In the genomic region with DNA sequence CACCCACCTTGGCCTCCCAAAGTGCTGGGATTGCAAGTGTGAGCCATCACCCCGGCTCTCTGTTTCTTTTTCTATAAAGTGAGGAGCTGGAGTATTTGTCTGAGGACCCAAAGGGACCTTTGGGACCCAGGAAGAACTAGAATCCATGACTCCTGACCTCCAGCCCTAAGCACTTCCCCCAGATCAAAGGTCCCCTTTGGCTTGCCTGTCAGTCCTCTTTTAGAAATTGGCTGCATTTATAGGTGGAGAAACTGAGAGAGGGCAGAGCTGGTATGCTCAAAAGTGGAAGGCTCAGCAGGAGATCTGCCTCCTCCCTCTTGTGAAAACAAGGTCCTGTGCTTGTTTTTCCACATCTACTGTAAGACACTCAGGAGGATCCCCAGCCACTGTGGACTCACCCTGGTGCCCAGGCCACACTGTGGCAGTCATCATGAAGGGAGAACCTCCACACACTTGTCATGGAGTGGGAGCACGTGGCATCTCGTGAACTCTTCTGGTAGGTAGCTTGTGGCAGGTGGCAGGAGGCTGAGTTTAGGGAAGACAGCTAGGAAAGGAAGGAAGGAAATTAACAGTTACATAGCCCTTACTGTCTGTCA, we compare ENCODE assay signal across 21 cellular contexts.
"Had no signal": no experiment of that assay in that cellular context is flagged by ENCODE, and none has a peak within 500 bp of the region (broad histone marks: within the 10 kb centered on the region; RNA-seq: fewer than 3 reads in every experiment).

No MANE protein-coding gene starts in this region.

- H3K4me1 Mint-ChIP-seq: stimulated activated memory B cell treated with anti-CD40 and anti-IgM and Interleukin-4, amounts not matched to agents 10 μg/mL and 1 μg/mL and 100 μg/mL, for 72 hours had no signal

- ATAC-seq: left colon; naive thymus-derived CD8-positive, alpha-beta T cell; psoas muscle; sciatic nerve; stimulated activated memory B cell treated with anti-CD40 and anti-IgM and Interleukin-4, amounts not matched to agents 10 μg/mL and 1 μg/mL and 100 μg/mL, for 72 hours; upper lobe of right lung had no signal

- H3K4me3 Mint-ChIP-seq: naive thymus-derived CD8-positive, alpha-beta T cell; stimulated activated memory B cell treated with anti-CD40 and anti-IgM and Interleukin-4, amounts not matched to agents 10 μg/mL and 1 μg/mL and 100 μg/mL, for 72 hours; stimulated activated naive CD8-positive, alpha-beta T cell treated with anti-CD3 and anti-CD28 coated beads, Interleukin-15, Interleukin-2, amounts not matched to agents 100 ng/mL and 50 ng/mL, for 24 hours had no signal

- H3K27ac Mint-ChIP-seq: naive thymus-derived CD8-positive, alpha-beta T cell; stimulated activated memory B cell treated with anti-CD40 and anti-IgM and Interleukin-4, amounts not matched to agents 10 μg/mL and 1 μg/mL and 100 μg/mL, for 72 hours; stimulated activated naive CD8-positive, alpha-beta T cell treated with anti-CD3 and anti-CD28 coated beads, Interleukin-15, Interleukin-2, amounts not matched to agents 100 ng/mL and 50 ng/mL, for 24 hours had no signal

- H3K27me3 Mint-ChIP-seq: stimulated activated memory B cell treated with anti-CD40 and anti-IgM and Interleukin-4, amounts not matched to agents 10 μg/mL and 1 μg/mL and 100 μg/mL, for 72 hours; stimulated activated naive CD8-positive, alpha-beta T cell treated with anti-CD3 and anti-CD28 coated beads, Interleukin-15, Interleukin-2, amounts not matched to agents 100 ng/mL and 50 ng/mL, for 24 hours had no signal

- DNase-seq: cerebellar nuclear complex; colonic mucosa; dermis blood vessel endothelial cell; foreskin melanocyte; head of caudate nucleus; hippocampal formation; left colon; mammary epithelial cell; naive thymus-derived CD8-positive, alpha-beta T cell; occipital lobe; psoas muscle; retina; spleen; stimulated activated CD4-positive, alpha-beta T cell treated with anti-CD3 and anti-CD28 coated beads, Interleukin-15, amount 100 ng/mL, for 24 hours; stimulated activated CD4-positive, alpha-beta T cell treated with anti-CD3 and anti-CD28 coated beads, Interleukin-1b, Interleukin-23, amount 100 ng/mL, for 48 hours; stimulated activated CD4-positive, alpha-beta T cell treated with anti-CD3 and anti-CD28 coated beads, Interleukin-4, amount 100 ng/mL, for 24 hours; tibial artery; upper lobe of right lung had no signal

- H3K9me3 Mint-ChIP-seq: stimulated activated memory B cell treated with anti-CD40 and anti-IgM and Interleukin-4, amounts not matched to agents 10 μg/mL and 1 μg/mL and 100 μg/mL, for 72 hours; stimulated activated naive CD8-positive, alpha-beta T cell treated with anti-CD3 and anti-CD28 coated beads, Interleukin-15, Interleukin-2, amounts not matched to agents 100 ng/mL and 50 ng/mL, for 24 hours had no signal
